1 cellular context compared by ENCODE assay signal in the genomic region with DNA sequence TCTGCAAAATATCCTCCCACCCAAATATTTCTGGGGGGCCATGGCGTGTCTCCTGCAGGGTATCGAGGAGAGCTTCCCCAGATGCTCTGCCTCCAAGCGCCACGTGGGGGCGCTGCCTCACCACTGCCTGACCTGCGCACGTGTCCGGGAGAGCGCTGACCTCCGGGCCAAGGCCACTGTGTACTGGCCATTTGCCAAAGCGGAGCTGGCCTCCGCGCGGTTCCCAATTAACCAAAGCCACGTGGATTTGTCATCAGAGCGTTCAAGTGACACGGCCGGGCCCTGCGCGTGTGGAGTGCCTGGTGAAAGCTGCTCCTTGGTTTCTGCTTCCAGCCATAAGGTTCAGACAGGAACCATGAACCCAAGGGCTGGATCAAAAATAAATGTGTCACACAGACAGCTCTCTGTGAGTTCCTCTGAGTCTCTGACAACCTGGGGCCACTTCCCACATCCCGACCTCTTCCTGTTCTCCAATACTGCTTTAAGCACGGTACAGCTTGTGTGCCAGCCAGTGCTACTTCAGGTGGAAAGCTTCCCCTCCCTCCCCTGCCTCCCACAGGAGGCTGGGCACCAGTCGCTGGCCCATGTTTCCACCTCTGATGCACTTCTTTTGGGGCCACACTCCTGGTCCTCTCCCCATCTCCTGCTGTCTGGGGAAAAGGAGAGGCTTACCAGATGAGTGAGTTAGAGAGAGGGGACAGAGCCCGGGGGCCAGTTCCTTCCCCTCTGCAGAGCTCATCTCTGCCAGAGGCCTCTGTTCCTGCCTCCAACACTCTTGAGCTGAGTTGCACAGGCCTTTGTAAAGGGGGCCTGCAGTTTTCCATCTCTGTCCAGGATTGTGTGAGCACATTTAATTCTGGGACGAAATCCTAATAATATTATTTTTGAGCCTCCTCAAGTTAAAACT.
A peak's percentile ranks its signal among the peaks of the same experiment; 100 is the strongest.
TF ChIP-seq lines count a peak whose summit lies in the region.

No MANE protein-coding gene starts in this region.

TF ChIP-seq in WTC11, 78 proteins besides CTCF, POLR2A, EP300 and RAD21 (continued from another document):
- TF ChIP-seq, protein P1, sequence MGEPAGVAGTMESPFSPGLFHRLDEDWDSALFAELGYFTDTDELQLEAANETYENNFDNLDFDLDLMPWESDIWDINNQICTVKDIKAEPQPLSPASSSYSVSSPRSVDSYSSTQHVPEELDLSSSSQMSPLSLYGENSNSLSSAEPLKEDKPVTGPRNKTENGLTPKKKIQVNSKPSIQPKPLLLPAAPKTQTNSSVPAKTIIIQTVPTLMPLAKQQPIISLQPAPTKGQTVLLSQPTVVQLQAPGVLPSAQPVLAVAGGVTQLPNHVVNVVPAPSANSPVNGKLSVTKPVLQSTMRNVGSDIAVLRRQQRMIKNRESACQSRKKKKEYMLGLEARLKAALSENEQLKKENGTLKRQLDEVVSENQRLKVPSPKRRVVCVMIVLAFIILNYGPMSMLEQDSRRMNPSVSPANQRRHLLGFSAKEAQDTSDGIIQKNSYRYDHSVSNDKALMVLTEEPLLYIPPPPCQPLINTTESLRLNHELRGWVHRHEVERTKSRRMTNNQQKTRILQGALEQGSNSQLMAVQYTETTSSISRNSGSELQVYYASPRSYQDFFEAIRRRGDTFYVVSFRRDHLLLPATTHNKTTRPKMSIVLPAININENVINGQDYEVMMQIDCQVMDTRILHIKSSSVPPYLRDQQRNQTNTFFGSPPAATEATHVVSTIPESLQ (CRISPR knock-in tag; IDR thresholded peaks at IDR 0.05), result no peak
- TF ChIP-seq CREM (CRISPR knock-in tag; IDR thresholded peaks at IDR 0.05) (0 out of 2 replicates have a peak, but pooled peaks have one; percentile 66), ETV6 (CRISPR knock-in tag; IDR thresholded peaks at IDR 0.05) (peak; percentile 88), CBFB (CRISPR knock-in tag; IDR thresholded peaks at IDR 0.05; ENCODE audit: low read depth) (no peak), SMAD3 (CRISPR knock-in tag; IDR thresholded peaks at IDR 0.05; ENCODE audit: borderline replicate concordance) (peak; percentile 58; the same call in 1 of the 2 replicates), ZNF317 (CRISPR knock-in tag; IDR thresholded peaks at IDR 0.05; ENCODE audit: borderline replicate concordance, low read depth) (0 out of 2 replicates have a peak, but pooled peaks have one; percentile 13), SP1 (CRISPR knock-in tag; conservative IDR thresholded peaks at IDR 0.05) (peak; percentile 46), FOXP1 (CRISPR knock-in tag; IDR thresholded peaks at IDR 0.05; ENCODE audit: borderline replicate concordance) (peak; percentile 41; the same call in 1 of the 2 replicates), ZNF121 (CRISPR knock-in tag; IDR thresholded peaks at IDR 0.05) (0 out of 2 replicates have a peak, but pooled peaks have one; percentile 47)
- TF ChIP-seq, protein P2, sequence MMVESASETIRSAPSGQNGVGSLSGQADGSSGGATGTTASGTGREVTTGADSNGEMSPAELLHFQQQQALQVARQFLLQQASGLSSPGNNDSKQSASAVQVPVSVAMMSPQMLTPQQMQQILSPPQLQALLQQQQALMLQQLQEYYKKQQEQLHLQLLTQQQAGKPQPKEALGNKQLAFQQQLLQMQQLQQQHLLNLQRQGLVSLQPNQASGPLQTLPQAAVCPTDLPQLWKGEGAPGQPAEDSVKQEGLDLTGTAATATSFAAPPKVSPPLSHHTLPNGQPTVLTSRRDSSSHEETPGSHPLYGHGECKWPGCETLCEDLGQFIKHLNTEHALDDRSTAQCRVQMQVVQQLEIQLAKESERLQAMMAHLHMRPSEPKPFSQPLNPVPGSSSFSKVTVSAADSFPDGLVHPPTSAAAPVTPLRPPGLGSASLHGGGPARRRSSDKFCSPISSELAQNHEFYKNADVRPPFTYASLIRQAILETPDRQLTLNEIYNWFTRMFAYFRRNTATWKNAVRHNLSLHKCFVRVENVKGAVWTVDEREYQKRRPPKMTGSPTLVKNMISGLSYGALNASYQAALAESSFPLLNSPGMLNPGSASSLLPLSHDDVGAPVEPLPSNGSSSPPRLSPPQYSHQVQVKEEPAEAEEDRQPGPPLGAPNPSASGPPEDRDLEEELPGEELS (CRISPR knock-in tag; IDR thresholded peaks at IDR 0.05), result 0 out of 2 replicates have a peak, but pooled peaks have one; percentile 35
- TF ChIP-seq, protein P3, sequence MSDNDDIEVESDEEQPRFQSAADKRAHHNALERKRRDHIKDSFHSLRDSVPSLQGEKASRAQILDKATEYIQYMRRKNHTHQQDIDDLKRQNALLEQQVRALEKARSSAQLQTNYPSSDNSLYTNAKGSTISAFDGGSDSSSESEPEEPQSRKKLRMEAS (CRISPR knock-in tag; IDR thresholded peaks at IDR 0.05), result peak; percentile 98
- TF ChIP-seq, protein P4, sequence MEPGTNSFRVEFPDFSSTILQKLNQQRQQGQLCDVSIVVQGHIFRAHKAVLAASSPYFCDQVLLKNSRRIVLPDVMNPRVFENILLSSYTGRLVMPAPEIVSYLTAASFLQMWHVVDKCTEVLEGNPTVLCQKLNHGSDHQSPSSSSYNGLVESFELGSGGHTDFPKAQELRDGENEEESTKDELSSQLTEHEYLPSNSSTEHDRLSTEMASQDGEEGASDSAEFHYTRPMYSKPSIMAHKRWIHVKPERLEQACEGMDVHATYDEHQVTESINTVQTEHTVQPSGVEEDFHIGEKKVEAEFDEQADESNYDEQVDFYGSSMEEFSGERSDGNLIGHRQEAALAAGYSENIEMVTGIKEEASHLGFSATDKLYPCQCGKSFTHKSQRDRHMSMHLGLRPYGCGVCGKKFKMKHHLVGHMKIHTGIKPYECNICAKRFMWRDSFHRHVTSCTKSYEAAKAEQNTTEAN (CRISPR knock-in tag; IDR thresholded peaks at IDR 0.05), result no peak
- TF ChIP-seq, protein P5, sequence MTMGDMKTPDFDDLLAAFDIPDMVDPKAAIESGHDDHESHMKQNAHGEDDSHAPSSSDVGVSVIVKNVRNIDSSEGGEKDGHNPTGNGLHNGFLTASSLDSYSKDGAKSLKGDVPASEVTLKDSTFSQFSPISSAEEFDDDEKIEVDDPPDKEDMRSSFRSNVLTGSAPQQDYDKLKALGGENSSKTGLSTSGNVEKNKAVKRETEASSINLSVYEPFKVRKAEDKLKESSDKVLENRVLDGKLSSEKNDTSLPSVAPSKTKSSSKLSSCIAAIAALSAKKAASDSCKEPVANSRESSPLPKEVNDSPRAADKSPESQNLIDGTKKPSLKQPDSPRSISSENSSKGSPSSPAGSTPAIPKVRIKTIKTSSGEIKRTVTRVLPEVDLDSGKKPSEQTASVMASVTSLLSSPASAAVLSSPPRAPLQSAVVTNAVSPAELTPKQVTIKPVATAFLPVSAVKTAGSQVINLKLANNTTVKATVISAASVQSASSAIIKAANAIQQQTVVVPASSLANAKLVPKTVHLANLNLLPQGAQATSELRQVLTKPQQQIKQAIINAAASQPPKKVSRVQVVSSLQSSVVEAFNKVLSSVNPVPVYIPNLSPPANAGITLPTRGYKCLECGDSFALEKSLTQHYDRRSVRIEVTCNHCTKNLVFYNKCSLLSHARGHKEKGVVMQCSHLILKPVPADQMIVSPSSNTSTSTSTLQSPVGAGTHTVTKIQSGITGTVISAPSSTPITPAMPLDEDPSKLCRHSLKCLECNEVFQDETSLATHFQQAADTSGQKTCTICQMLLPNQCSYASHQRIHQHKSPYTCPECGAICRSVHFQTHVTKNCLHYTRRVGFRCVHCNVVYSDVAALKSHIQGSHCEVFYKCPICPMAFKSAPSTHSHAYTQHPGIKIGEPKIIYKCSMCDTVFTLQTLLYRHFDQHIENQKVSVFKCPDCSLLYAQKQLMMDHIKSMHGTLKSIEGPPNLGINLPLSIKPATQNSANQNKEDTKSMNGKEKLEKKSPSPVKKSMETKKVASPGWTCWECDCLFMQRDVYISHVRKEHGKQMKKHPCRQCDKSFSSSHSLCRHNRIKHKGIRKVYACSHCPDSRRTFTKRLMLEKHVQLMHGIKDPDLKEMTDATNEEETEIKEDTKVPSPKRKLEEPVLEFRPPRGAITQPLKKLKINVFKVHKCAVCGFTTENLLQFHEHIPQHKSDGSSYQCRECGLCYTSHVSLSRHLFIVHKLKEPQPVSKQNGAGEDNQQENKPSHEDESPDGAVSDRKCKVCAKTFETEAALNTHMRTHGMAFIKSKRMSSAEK (CRISPR knock-in tag; IDR thresholded peaks at IDR 0.05; ENCODE audit: borderline replicate concordance), result peak; percentile 64; the same call in 1 of the 2 replicates
- TF ChIP-seq, protein P6, sequence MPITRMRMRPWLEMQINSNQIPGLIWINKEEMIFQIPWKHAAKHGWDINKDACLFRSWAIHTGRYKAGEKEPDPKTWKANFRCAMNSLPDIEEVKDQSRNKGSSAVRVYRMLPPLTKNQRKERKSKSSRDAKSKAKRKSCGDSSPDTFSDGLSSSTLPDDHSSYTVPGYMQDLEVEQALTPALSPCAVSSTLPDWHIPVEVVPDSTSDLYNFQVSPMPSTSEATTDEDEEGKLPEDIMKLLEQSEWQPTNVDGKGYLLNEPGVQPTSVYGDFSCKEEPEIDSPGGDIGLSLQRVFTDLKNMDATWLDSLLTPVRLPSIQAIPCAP (CRISPR knock-in tag; IDR thresholded peaks at IDR 0.05), result no peak
- TF ChIP-seq, protein P7, sequence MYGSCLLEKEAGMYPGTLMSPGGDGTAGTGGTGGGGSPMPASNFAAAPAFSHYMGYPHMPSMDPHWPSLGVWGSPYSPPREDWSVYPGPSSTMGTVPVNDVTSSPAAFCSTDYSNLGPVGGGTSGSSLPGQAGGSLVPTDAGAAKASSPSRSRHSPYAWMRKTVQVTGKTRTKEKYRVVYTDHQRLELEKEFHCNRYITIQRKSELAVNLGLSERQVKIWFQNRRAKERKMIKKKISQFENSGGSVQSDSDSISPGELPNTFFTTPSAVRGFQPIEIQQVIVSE (CRISPR knock-in tag; IDR thresholded peaks at IDR 0.05; ENCODE audit: borderline replicate concordance), result no peak
- TF ChIP-seq, protein P8, sequence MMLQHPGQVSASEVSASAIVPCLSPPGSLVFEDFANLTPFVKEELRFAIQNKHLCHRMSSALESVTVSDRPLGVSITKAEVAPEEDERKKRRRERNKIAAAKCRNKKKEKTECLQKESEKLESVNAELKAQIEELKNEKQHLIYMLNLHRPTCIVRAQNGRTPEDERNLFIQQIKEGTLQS (CRISPR knock-in tag; conservative IDR thresholded peaks at IDR 0.05), result no peak
- TF ChIP-seq, protein P9, sequence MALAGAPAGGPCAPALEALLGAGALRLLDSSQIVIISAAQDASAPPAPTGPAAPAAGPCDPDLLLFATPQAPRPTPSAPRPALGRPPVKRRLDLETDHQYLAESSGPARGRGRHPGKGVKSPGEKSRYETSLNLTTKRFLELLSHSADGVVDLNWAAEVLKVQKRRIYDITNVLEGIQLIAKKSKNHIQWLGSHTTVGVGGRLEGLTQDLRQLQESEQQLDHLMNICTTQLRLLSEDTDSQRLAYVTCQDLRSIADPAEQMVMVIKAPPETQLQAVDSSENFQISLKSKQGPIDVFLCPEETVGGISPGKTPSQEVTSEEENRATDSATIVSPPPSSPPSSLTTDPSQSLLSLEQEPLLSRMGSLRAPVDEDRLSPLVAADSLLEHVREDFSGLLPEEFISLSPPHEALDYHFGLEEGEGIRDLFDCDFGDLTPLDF (CRISPR knock-in tag; IDR thresholded peaks at IDR 0.05), result 0 out of 2 replicates have a peak, but pooled peaks have one; percentile 58
- TF ChIP-seq, protein P10, sequence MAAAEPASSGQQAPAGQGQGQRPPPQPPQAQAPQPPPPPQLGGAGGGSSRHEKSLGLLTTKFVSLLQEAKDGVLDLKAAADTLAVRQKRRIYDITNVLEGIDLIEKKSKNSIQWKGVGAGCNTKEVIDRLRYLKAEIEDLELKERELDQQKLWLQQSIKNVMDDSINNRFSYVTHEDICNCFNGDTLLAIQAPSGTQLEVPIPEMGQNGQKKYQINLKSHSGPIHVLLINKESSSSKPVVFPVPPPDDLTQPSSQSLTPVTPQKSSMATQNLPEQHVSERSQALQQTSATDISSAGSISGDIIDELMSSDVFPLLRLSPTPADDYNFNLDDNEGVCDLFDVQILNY (CRISPR knock-in tag; IDR thresholded peaks at IDR 0.05), result peak; percentile 74; the same call in 1 of the 2 replicates
